2 cellular contexts compared by ENCODE assay signal in the genomic region with DNA sequence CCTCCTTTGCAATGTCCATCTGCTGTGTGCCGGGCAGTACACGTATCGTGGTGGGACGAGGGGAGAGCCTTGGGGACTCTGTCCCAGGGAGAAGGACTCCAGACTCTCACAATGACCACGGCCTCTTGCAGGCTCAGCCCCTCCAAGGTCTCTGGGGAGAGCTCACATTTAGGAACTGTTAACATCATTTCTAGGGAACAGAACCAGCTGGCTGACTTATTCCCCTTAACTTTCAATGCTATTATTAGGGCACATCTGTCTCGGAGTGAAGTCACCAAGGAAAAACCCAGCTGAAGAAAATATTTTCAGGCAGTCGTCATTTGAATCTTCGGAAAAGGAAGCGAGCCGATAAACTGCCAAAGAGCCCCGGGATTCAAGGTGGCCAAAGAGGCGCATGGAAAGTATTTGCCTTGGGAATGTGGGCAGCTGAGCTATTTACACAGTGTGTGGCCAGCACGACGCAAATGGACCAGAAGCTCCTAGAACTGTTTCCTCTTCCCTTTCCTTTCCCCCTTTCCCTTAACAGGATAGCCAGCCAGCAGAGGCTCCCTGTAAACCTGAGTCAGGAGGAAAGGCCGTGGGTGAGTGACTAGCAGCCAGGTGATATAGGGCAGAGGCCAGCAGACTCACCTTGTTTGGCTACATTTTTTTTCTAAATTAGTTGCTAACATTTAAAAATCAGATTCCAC.
TF ChIP-seq lines count a peak whose summit lies in the region.

No MANE protein-coding gene starts in this region.

TF ChIP-seq in SK-N-SH, 30 proteins besides CTCF, POLR2A, EP300 and RAD21 (continued from another document):
- TF ChIP-seq POLR2AphosphoS5 (IDR thresholded peaks at IDR 0.05; ENCODE audit: low read depth, low read length) (no peak), EZH2phosphoT487 (IDR thresholded peaks at IDR 0.05; ENCODE audit: borderline replicate concordance, low read depth) (no peak), GABPA (IDR thresholded peaks at IDR 0.05; ENCODE audit: low read depth) (no peak), FOXJ3 (CRISPR knock-in tag; IDR thresholded peaks at IDR 0.05) (no peak), MEF2A (IDR thresholded peaks at IDR 0.05; ENCODE audit: borderline replicate concordance, low read depth) (no peak)
- TF ChIP-seq, protein P1, sequence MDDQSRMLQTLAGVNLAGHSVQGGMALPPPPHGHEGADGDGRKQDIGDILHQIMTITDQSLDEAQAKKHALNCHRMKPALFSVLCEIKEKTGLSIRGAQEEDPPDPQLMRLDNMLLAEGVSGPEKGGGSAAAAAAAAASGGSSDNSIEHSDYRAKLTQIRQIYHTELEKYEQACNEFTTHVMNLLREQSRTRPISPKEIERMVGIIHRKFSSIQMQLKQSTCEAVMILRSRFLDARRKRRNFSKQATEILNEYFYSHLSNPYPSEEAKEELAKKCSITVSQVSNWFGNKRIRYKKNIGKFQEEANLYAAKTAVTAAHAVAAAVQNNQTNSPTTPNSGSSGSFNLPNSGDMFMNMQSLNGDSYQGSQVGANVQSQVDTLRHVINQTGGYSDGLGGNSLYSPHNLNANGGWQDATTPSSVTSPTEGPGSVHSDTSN (IDR thresholded peaks at IDR 0.05): no peak

TF ChIP-seq in SK-N-SH treated with all-trans-retinoic acid at 6 μM for 48 hours, 23 proteins besides CTCF, POLR2A, EP300 and RAD21 (continued from another document):
- TF ChIP-seq ZC3H10 (CRISPR knock-in tag; IDR thresholded peaks at IDR 0.05): no peak
- no peak for TF ChIP-seq SNAI2 (CRISPR knock-in tag; IDR thresholded peaks at IDR 0.05)
- TF ChIP-seq ZNF565 (CRISPR knock-in tag; conservative IDR thresholded peaks at IDR 0.05; ENCODE audit: low read depth): no peak
- TF ChIP-seq ZNF8 (CRISPR knock-in tag; IDR thresholded peaks at IDR 0.05): no peak
- no peak for TF ChIP-seq CSDC2 (CRISPR knock-in tag; IDR thresholded peaks at IDR 0.05)
- TF ChIP-seq, protein P2, sequence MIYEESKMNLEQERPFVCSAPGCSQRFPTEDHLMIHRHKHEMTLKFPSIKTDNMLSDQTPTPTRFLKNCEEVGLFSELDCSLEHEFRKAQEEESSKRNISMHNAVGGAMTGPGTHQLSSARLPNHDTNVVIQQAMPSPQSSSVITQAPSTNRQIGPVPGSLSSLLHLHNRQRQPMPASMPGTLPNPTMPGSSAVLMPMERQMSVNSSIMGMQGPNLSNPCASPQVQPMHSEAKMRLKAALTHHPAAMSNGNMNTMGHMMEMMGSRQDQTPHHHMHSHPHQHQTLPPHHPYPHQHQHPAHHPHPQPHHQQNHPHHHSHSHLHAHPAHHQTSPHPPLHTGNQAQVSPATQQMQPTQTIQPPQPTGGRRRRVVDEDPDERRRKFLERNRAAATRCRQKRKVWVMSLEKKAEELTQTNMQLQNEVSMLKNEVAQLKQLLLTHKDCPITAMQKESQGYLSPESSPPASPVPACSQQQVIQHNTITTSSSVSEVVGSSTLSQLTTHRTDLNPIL (CRISPR knock-in tag; IDR thresholded peaks at IDR 0.05; ENCODE audit: low read depth): no peak
- TF ChIP-seq, protein P3, sequence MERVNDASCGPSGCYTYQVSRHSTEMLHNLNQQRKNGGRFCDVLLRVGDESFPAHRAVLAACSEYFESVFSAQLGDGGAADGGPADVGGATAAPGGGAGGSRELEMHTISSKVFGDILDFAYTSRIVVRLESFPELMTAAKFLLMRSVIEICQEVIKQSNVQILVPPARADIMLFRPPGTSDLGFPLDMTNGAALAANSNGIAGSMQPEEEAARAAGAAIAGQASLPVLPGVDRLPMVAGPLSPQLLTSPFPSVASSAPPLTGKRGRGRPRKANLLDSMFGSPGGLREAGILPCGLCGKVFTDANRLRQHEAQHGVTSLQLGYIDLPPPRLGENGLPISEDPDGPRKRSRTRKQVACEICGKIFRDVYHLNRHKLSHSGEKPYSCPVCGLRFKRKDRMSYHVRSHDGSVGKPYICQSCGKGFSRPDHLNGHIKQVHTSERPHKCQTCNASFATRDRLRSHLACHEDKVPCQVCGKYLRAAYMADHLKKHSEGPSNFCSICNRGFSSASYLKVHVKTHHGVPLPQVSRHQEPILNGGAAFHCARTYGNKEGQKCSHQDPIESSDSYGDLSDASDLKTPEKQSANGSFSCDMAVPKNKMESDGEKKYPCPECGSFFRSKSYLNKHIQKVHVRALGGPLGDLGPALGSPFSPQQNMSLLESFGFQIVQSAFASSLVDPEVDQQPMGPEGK (CRISPR knock-in tag; IDR thresholded peaks at IDR 0.05; ENCODE audit: borderline replicate concordance): no peak
- no peak for TF ChIP-seq BACH2 (CRISPR knock-in tag; IDR thresholded peaks at IDR 0.05; ENCODE audit: borderline replicate concordance)
- no peak for TF ChIP-seq ARNTL (CRISPR knock-in tag; IDR thresholded peaks at IDR 0.05; ENCODE audit: borderline replicate concordance, low read depth)
- TF ChIP-seq ZFP30 (CRISPR knock-in tag; IDR thresholded peaks at IDR 0.05): no peak
